ENCODE assay signal across 12 cellular contexts in the genomic region with DNA sequence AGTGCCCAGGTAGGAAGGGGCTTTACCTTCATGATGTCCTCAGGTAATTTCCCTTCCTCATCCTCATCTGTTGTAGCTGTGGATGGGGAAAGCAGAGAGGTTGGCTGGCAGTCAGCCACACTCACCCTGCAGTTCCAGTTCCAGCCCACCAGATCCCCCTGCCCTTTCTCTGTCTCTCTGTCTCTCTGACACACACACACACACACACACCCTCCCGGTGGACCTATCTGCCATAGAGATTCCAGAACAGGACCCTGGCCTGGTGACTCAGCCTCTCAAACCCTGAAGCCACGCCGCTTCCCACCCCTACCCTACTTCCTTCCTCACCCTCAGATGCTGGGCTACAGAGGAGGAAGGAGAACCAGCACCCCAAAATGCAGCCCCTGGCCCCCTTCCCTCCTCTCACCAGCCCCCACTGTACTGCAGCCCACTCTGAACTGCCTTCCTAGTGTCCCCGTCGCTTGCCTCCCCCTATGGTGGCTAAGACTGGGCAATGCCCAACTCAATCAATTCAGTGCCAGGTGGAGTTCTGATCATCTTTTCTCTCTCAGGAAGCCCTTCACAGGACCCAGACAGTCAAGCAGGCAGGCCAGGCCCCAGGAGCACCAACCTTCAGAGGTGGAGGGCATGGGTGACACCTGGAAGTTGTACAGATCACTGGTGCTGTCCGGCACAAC. TPM values are rescaled to one million over a fixed set of nuclear protein-coding genes. Genes with fewer than 3 reads are reported as not detected.
DNase-seq lines count a peak whose midpoint lies in the region; ATAC-seq and TF ChIP-seq lines count a peak whose summit lies in the region.
"Had no signal": no experiment of that assay in that cellular context is flagged by ENCODE, and none has a peak within 500 bp of the region (broad histone marks: within the 10 kb centered on the region; RNA-seq: fewer than 3 reads in every experiment).

No MANE protein-coding gene starts in this region.

- H3K27me3 ChIP-seq in right atrium auricular region = no peaks in the 10 kb centered on the region
- no peaks in the 10 kb centered on the region for H3K27me3 ChIP-seq in uterus

- H3K9me3 ChIP-seq in right atrium auricular region (no peaks in the 10 kb centered on the region), uterus (no peaks in the 10 kb centered on the region)
- H3K9me3 ChIP-seq: thoracic aorta had no signal

- peak overlapping the region; percentile 97 for H3K27ac Mint-ChIP-seq in activated naive CD4-positive, alpha-beta T cell treated with anti-CD3 and anti-CD28 coated beads, Interleukin-2, amount 50 U/mL, for 24 hours
- H3K27ac Mint-ChIP-seq: nephron progenitor cell had no signal

- peaks cover 54% of the 10 kb centered on the region for H3K36me3 ChIP-seq in right atrium auricular region
- no peaks in the 10 kb centered on the region for H3K36me3 ChIP-seq in uterus

- H3K9me3 Mint-ChIP-seq in activated naive CD4-positive, alpha-beta T cell treated with anti-CD3 and anti-CD28 coated beads, Interleukin-2, amount 50 U/mL, for 24 hours = no peaks in the 10 kb centered on the region
- H3K9me3 Mint-ChIP-seq: nephron progenitor cell had no signal

- H3K36me3 Mint-ChIP-seq in activated naive CD4-positive, alpha-beta T cell treated with anti-CD3 and anti-CD28 coated beads, Interleukin-2, amount 50 U/mL, for 24 hours = peaks cover 55% of the 10 kb centered on the region

- no peak overlapping the region for H3K4me3 ChIP-seq in right atrium auricular region
- H3K4me3 ChIP-seq in uterus = no peak overlapping the region
- H3K4me3 ChIP-seq: thoracic aorta had no signal

- no peak for ATAC-seq in GM18519 (IDR thresholded peaks at IDR 0.05; ENCODE audit: low FRiP score, unreplicated experiment)
- ATAC-seq in HG03095 (IDR thresholded peaks at IDR 0.05; ENCODE audit: unreplicated experiment) = no peak

- intact Hi-C loops in cardiac septum (cut with DNase I) (no loop called here), uterus (cut with DNase I; ENCODE audit: low total_unique reads) (loop anchor here (5.0 kb wide), 1 partner anchor 63 kb away; no protein-coding TSS in a partner anchor)

- TF ChIP-seq POLR2A in uterus (IDR thresholded peaks at IDR 0.05) = no peak

- TF ChIP-seq CTCF in right atrium auricular region (IDR thresholded peaks at IDR 0.05) (no peak), uterus (IDR thresholded peaks at IDR 0.05) (no peak)

- H3K4me1 ChIP-seq in right atrium auricular region (peaks cover 0 to 56% of the 10 kb centered on the region in 2 donors), uterus (no peaks in the 10 kb centered on the region)

- no peak overlapping the region for H3K27ac ChIP-seq in right atrium auricular region
- no peak overlapping the region for H3K27ac ChIP-seq in uterus
- H3K27ac ChIP-seq: thoracic aorta had no signal

- H3K4me3 Mint-ChIP-seq in activated naive CD4-positive, alpha-beta T cell treated with anti-CD3 and anti-CD28 coated beads, Interleukin-2, amount 50 U/mL, for 24 hours = peak overlapping the region; percentile 94
- H3K4me3 Mint-ChIP-seq: nephron progenitor cell had no signal

- H3K27me3 Mint-ChIP-seq in activated naive CD4-positive, alpha-beta T cell treated with anti-CD3 and anti-CD28 coated beads, Interleukin-2, amount 50 U/mL, for 24 hours = no peaks in the 10 kb centered on the region

- DNase-seq in right atrium auricular region (ENCODE audit: low spot score) = peak; percentile 55
- no peak for DNase-seq in cardiac septum (ENCODE audit: low spot score)
- DNase-seq in mesenteric fat pad (ENCODE audit: low spot score) = peak; percentile 79
- DNase-seq in uterus = peak; percentile 13
- no peak for DNase-seq in hypothalamus (lab: John Stamatoyannopoulos, UW)
- DNase-seq: hippocampal formation, NCI-H187, nephron progenitor cell had no signal

- peaks cover 52% of the 10 kb centered on the region for H3K4me1 Mint-ChIP-seq in activated naive CD4-positive, alpha-beta T cell treated with anti-CD3 and anti-CD28 coated beads, Interleukin-2, amount 50 U/mL, for 24 hours

RNA-seq across cellular contexts. Expression of a gene that starts 4.8 kb away (rescaled TPM):
- total RNA-seq in right atrium auricular region (10 to 100 TPM; 10.1 to 15.8 TPM), cardiac septum (19.9 TPM), mesenteric fat pad (61.1 TPM), uterus (100 to 1,000 TPM in 1 of 4 donors, 10 to 100 TPM in 2, 1 to 10 TPM in 1; 3.8 to 110 (median 25.7) TPM)

RNA-seq across cellular contexts. Expression of a gene that starts 57.5 kb away (rescaled TPM):
- not detected for total RNA-seq in right atrium auricular region
- total RNA-seq in cardiac septum = not detected
- total RNA-seq in mesenteric fat pad = not detected
- total RNA-seq in uterus = not detected
- total RNA-seq: thoracic aorta had no signal

Comparison
In these comparisons a context has a peak if more than half of its experiments do, and no peak if none do; other contexts are left out.
1. DNase-seq: peak in right atrium auricular region (single experiment), mesenteric fat pad (single experiment) and uterus (2 of 2); none in cardiac septum (single experiment) and hypothalamus (0 of 51).